Comparison of ENCODE assay signal across 16 cellular contexts in the genomic region with DNA sequence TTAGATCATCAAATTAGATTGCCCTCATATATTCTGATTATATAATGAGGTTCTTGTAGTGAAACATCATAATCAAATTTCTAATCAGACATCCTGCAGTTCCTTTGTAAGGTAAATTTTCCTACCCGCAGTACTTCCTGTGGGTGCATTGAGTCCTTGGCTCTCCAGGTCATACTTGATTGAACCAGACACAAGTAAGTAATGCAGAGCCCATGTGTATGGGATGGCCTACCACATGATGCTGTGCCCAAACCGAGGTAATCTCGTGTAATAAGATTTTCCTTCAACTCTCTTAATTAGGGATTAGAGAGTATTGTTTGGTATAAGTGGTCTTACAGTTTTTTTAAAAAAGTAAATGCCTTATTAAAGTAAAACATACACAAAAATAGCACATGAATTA.
"Had no signal": no experiment of that assay in that cellular context is flagged by ENCODE, and none has a peak within 500 bp of the region (broad histone marks: within the 10 kb centered on the region; RNA-seq: fewer than 3 reads in every experiment).

No MANE protein-coding gene starts in this region.

- ATAC-seq: esophagus mucosa; heart right ventricle; left lobe of liver; mucosa of descending colon; naive thymus-derived CD8-positive, alpha-beta T cell; right cardiac atrium had no signal

- FAIRE-seq: small intestine had no signal

- H3K36me3 Mint-ChIP-seq: naive thymus-derived CD8-positive, alpha-beta T cell had no signal

- H3K4me3 Mint-ChIP-seq: naive thymus-derived CD8-positive, alpha-beta T cell had no signal

- H3K27ac Mint-ChIP-seq: naive thymus-derived CD8-positive, alpha-beta T cell had no signal

- DNase-seq: effector memory CD4-positive, alpha-beta T cell; heart right ventricle; hypothalamus; islet precursor cell; mammary epithelial cell; mucosa of descending colon; naive thymus-derived CD8-positive, alpha-beta T cell; right cardiac atrium; small intestine; stimulated activated CD4-positive, alpha-beta T cell treated with anti-CD3 and anti-CD28 coated beads, Interleukin-12 subunit alpha, Interleukin-12 subunit beta, amount 100 ng/mL, for 4 hours; stimulated activated naive CD4-positive, alpha-beta T cell; stomach; substantia nigra; transverse colon had no signal

- H3K4me1 Mint-ChIP-seq: naive thymus-derived CD8-positive, alpha-beta T cell had no signal

- H3K27me3 Mint-ChIP-seq: naive thymus-derived CD8-positive, alpha-beta T cell had no signal
